ENCODE assay signal across 13 cellular contexts in genomic region chr1:6472391-6472790, GRCh38. TPM values are rescaled to one million over a fixed set of nuclear protein-coding genes. Genes with fewer than 3 reads are reported as not detected.
A peak's percentile ranks its signal among the peaks of the same experiment; 100 is the strongest.
DNase-seq lines count a peak whose midpoint lies in the region; TF ChIP-seq lines count a peak whose summit lies in the region.
"Had no signal": no experiment of that assay in that cellular context is flagged by ENCODE, and none has a peak within 500 bp of the region (broad histone marks: within the 10 kb centered on the region; RNA-seq: fewer than 3 reads in every experiment).

No MANE protein-coding gene starts in this region.

- intact Hi-C loops in activated CD4-positive, alpha-beta T cell treated with anti-CD3 and anti-CD28 coated beads, Interleukin-2, amount 10 ng/mL, durations not matched to agents 24 days and 14 days (cut with micrococcal nuclease) = no loop called here
- intact Hi-C loops in OCI-LY7 (cut with micrococcal nuclease; ENCODE audit: unreplicated experiment) = no loop called here
- intact Hi-C loops in stomach (cut with DNase I; ENCODE audit: low total_unique reads) = no loop called here

- no peaks in the 10 kb centered on the region for H3K9me2 ChIP-seq in OCI-LY7 (ENCODE audit: insufficient read depth, low read length)

- no peaks in the 10 kb centered on the region for H3K9me3 Mint-ChIP-seq in activated CD4-positive, alpha-beta T cell treated with anti-CD3 and anti-CD28 coated beads, Interleukin-2, amount 10 ng/mL, durations not matched to agents 24 days and 14 days
- H3K9me3 Mint-ChIP-seq: activated T-cell treated with anti-CD3 and anti-CD28 coated beads, Interleukin-2, amount 50 U/mL, for 72 hours had no signal

- H3K4me1 ChIP-seq in OCI-LY7 (ENCODE audit: insufficient read depth, low read length, poor library complexity, severe bottlenecking) (no peaks in the 10 kb centered on the region), esophagus (ENCODE audit: control insufficient read depth in 2 of 2, insufficient read depth in 2 of 2, low read length in 1 of 2) (peaks cover 0 to 17% of the 10 kb centered on the region in 2 donors), stomach (peaks cover 0 to 22% (median 11%) of the 10 kb centered on the region in 4 donors)

- no peak for TF ChIP-seq EP300 in stomach (IDR thresholded peaks at IDR 0.05)

- no peaks in the 10 kb centered on the region for H3K36me3 Mint-ChIP-seq in activated CD4-positive, alpha-beta T cell treated with anti-CD3 and anti-CD28 coated beads, Interleukin-2, amount 10 ng/mL, durations not matched to agents 24 days and 14 days (ENCODE audit: low read depth)

- WGBS in esophagus, 2 donors = 59 to 67% methylated on average over 10 of the region's 10 CpGs
- 55 to 69% (median 61%) methylated on average over 7 to 10 of the region's 10 CpGs for WGBS in stomach, 5 donors

- TF ChIP-seq POLR2A in stomach (IDR thresholded peaks at IDR 0.05) = no peak

- H3K27ac ChIP-seq in OCI-LY7 (ENCODE audit: low read depth, low read length, poor library complexity, severe bottlenecking) (no peak overlapping the region), esophagus (ENCODE audit: low read depth in 2 of 2, low read length in 1 of 2) (peak overlapping the region; percentile 93 to 96), stomach (peak overlapping the region; percentile 81 to 87 (median 87))
- H3K27ac ChIP-seq: coronary artery had no signal

- H3K27me3 ChIP-seq in esophagus (ENCODE audit: control insufficient read depth in 1 of 2, insufficient read depth in 2 of 2, low read length in 2 of 2) = no peaks in the 10 kb centered on the region
- H3K27me3 ChIP-seq in stomach = peaks cover 0 to under 1% (median 0%) of the 10 kb centered on the region in 3 donors

- H3K36me3 ChIP-seq in OCI-LY7 (ENCODE audit: insufficient read depth, low read length) (no peaks in the 10 kb centered on the region), esophagus (ENCODE audit: control insufficient read depth in 2 of 2, insufficient read depth in 2 of 2, low read length in 1 of 2) (peaks cover 0 to 43% of the 10 kb centered on the region in 2 donors), stomach (peaks cover 3 to 52% (median 46%) of the 10 kb centered on the region in 4 donors)

- H2AFZ ChIP-seq in OCI-LY7 (ENCODE audit: low read length) = no peak overlapping the region

- peak; percentile 76 for DNase-seq in activated CD4-positive, alpha-beta T cell treated with anti-CD3 and anti-CD28 coated beads, Interleukin-2, amount 10 ng/mL, durations not matched to agents 24 days and 14 days
- no peak for DNase-seq in activated CD4-positive, alpha-beta T cell treated with anti-CD3 and anti-CD28 coated beads, Interleukin-2, amount 50 U/mL, for 4 hours
- DNase-seq in OCI-LY7 (ENCODE audit: low spot score) (no peak), stomach (no peak), NCI-H774 (lab: John Stamatoyannopoulos, UW) (no peak), EL (no peak), NCI-H1930 (lab: John Stamatoyannopoulos, UW) (no peak)
- DNase-seq: activated T-cell treated with anti-CD3 and anti-CD28 coated beads, Interleukin-2, amount 50 U/mL, for 72 hours; NCI-H82; nucleus accumbens; stimulated activated CD4-positive, alpha-beta T cell treated with anti-CD3 and anti-CD28 coated beads, Interleukin-4, amount 100 ng/mL, for 4 hours had no signal

- TF ChIP-seq CTCF in OCI-LY7 (conservative IDR thresholded peaks at IDR 0.05; ENCODE audit: low read length) = peak; percentile 69
- TF ChIP-seq CTCF in stomach (IDR thresholded peaks at IDR 0.05) = no peak

- BruUV-seq in OCI-LY7 (replicated peaks; lab: Mats Ljungman, UMichigan) = no TSS peak

- POLR2A ChIA-PET in OCI-LY7 (lab: Charles Lee) = interaction anchor here (0.7 kb wide), 1 partner anchor 90 kb away, joined by 3 read pairs; no protein-coding TSS in a partner anchor

- H4K20me1 ChIP-seq in OCI-LY7 (ENCODE audit: insufficient read depth, low read length) = no peaks in the 10 kb centered on the region

- no peaks in the 10 kb centered on the region for H3K27me3 Mint-ChIP-seq in activated CD4-positive, alpha-beta T cell treated with anti-CD3 and anti-CD28 coated beads, Interleukin-2, amount 10 ng/mL, durations not matched to agents 24 days and 14 days

- no peaks in the 10 kb centered on the region for H3K9me3 ChIP-seq in OCI-LY7 (ENCODE audit: low read length)
- no peaks in the 10 kb centered on the region for H3K9me3 ChIP-seq in esophagus (ENCODE audit: control insufficient read depth in 2 of 2, insufficient read depth in 1 of 2, low read depth in 1 of 2, low read length in 1 of 2)
- no peaks in the 10 kb centered on the region for H3K9me3 ChIP-seq in stomach

- peaks cover 6% of the 10 kb centered on the region for H3K4me1 Mint-ChIP-seq in activated CD4-positive, alpha-beta T cell treated with anti-CD3 and anti-CD28 coated beads, Interleukin-2, amount 10 ng/mL, durations not matched to agents 24 days and 14 days

- no peak overlapping the region for H3K27ac Mint-ChIP-seq in activated CD4-positive, alpha-beta T cell treated with anti-CD3 and anti-CD28 coated beads, Interleukin-2, amount 10 ng/mL, durations not matched to agents 24 days and 14 days
- H3K27ac Mint-ChIP-seq: activated T-cell treated with anti-CD3 and anti-CD28 coated beads, Interleukin-2, amount 50 U/mL, for 72 hours had no signal

- H3K4me3 Mint-ChIP-seq in activated CD4-positive, alpha-beta T cell treated with anti-CD3 and anti-CD28 coated beads, Interleukin-2, amount 10 ng/mL, durations not matched to agents 24 days and 14 days = no peak overlapping the region
- H3K4me3 Mint-ChIP-seq: activated T-cell treated with anti-CD3 and anti-CD28 coated beads, Interleukin-2, amount 50 U/mL, for 72 hours had no signal

- no peak overlapping the region for H3K4me2 ChIP-seq in OCI-LY7 (ENCODE audit: low read length)

- CTCF ChIA-PET in OCI-LY7 (lab: Charles Lee; ENCODE audit: unreplicated experiment) = no interaction called here

- H3K4me3 ChIP-seq in OCI-LY7 (ENCODE audit: low read depth, low read length, poor library complexity, severe bottlenecking) (no peak overlapping the region), esophagus (ENCODE audit: low read depth in 1 of 2, low read length in 2 of 2) (peak overlapping the region in 1 of 2 donors; percentile 5), stomach (peak overlapping the region in 2 of 4 donors; percentile 31 to 49)
- H3K4me3 ChIP-seq: coronary artery had no signal

- H3K79me2 ChIP-seq in OCI-LY7 (ENCODE audit: insufficient read depth, low read depth, low read length) = no peaks in the 10 kb centered on the region

RNA-seq across cellular contexts. Expression of gene TNFRSF25, which starts 6.4 kb away (rescaled TPM):
- total RNA-seq in activated CD4-positive, alpha-beta T cell treated with anti-CD3 and anti-CD28 coated beads, Interleukin-2, amount 10 ng/mL, durations not matched to agents 24 days and 14 days = 139 and 146 TPM in 2 replicates
- total RNA-seq in OCI-LY7 (2014; rRNA removed; shearing (Covaris generic)) = 1.7 and 2.8 TPM in 2 replicates
- 0.65 and 1.7 TPM in 2 replicates for total RNA-seq in OCI-LY7 (2022)
- 10 to 100 TPM; 23.9 to 53.9 TPM for polyA plus RNA-seq in esophagus
- 100 to 1,000 TPM in 1 of 5 donors, 10 to 100 TPM in 2, 1 to 10 TPM in 2; 6.1 to 215 (median 21.4) TPM for total RNA-seq in stomach
- 10 to 100 TPM in 1 of 3 donors, 1 to 10 TPM in 2; 2.7 to 41.6 (median 2.9) TPM for polyA plus RNA-seq in stomach

RNA-seq across cellular contexts. Expression of gene PLEKHG5, which starts 19.1 kb away (rescaled TPM):
- 1.3 and 1.9 TPM in 2 replicates for total RNA-seq in activated CD4-positive, alpha-beta T cell treated with anti-CD3 and anti-CD28 coated beads, Interleukin-2, amount 10 ng/mL, durations not matched to agents 24 days and 14 days
- total RNA-seq in OCI-LY7 (2014; rRNA removed; shearing (Covaris generic)) = 0.67 and 1.6 TPM in 2 replicates
- 1.7 and 2.4 TPM in 2 replicates for total RNA-seq in OCI-LY7 (2022)
- 10 to 100 TPM; 18.5 to 28.0 TPM for polyA plus RNA-seq in esophagus
- total RNA-seq in stomach = 10 to 100 TPM in 2 of 5 donors, 1 to 10 TPM in 3; 4.9 to 58.8 (median 9.8) TPM
- 1 to 10 TPM; 1.4 to 7.2 (median 1.8) TPM for polyA plus RNA-seq in stomach

RNA-seq across cellular contexts. Expression of gene ESPN, which starts 47.8 kb away (rescaled TPM):
- total RNA-seq in activated CD4-positive, alpha-beta T cell treated with anti-CD3 and anti-CD28 coated beads, Interleukin-2, amount 10 ng/mL, durations not matched to agents 24 days and 14 days = 0.49 and 1.3 TPM in 2 replicates
- not detected in 2 replicates for total RNA-seq in OCI-LY7 (2014; rRNA removed; shearing (Covaris generic))
- total RNA-seq in OCI-LY7 (2022) = not detected in 2 replicates
- polyA plus RNA-seq in esophagus = 10 to 100 TPM; 21.6 to 46.5 TPM
- 10 to 100 TPM in 1 of 5 donors, 1 to 10 TPM in 2, not detected in 2; 1.8 to 68.4 (median 4.9) TPM for total RNA-seq in stomach
- polyA plus RNA-seq in stomach = 10 to 100 TPM in 1 of 3 donors, 1 to 10 TPM in 2; 1.5 to 18.0 (median 4.7) TPM

RNA-seq across cellular contexts. Expression of gene HES2, which starts 52.7 kb away (rescaled TPM):
- total RNA-seq in activated CD4-positive, alpha-beta T cell treated with anti-CD3 and anti-CD28 coated beads, Interleukin-2, amount 10 ng/mL, durations not matched to agents 24 days and 14 days = 0.19 and 0.26 TPM in 2 replicates
- not detected in 2 replicates for total RNA-seq in OCI-LY7 (2014; rRNA removed; shearing (Covaris generic))
- total RNA-seq in OCI-LY7 (2022) (not detected in 2 replicates), stomach (100 to 1,000 TPM in 1 of 5 donors, not detected in 4; 231 TPM)
- polyA plus RNA-seq in esophagus (10 to 100 TPM; 34.2 to 34.3 TPM), stomach (10 to 100 TPM in 1 of 3 donors, not detected in 2; 18.4 TPM)
